In genomic region chr1:110208916-110209650, GRCh38 we compare ENCODE assay signal across 9 cellular contexts. TPM values are rescaled to one million over a fixed set of nuclear protein-coding genes. Genes with fewer than 3 reads are reported as not detected.
DNase-seq lines count a peak whose midpoint lies in the region; ATAC-seq, FAIRE-seq and TF ChIP-seq lines count a peak whose summit lies in the region.
"Had no signal": no experiment of that assay in that cellular context is flagged by ENCODE, and none has a peak within 500 bp of the region (broad histone marks: within the 10 kb centered on the region; RNA-seq: fewer than 3 reads in every experiment).

No MANE protein-coding gene starts in this region.

- peak overlapping the region; percentile 44 for H3K9ac ChIP-seq in keratinocyte (ENCODE audit: control insufficient read depth, extremely low read depth, insufficient read depth, low read length)

- peak; percentile 12 for DNase-seq in activated CD4-positive, alpha-beta T cell treated with anti-CD3 and anti-CD28 coated beads, Interleukin-2, amount 10 ng/mL, durations not matched to agents 7 days and 5 days
- DNase-seq in activated CD4-positive, alpha-beta T cell treated with anti-CD3 and anti-CD28 coated beads for 48 hours: no peak
- DNase-seq in activated CD8-positive, alpha-beta T cell treated with anti-CD3 and anti-CD28 coated beads, Interleukin-2, amount 10 ng/mL, durations not matched to agents 7 days and 5 days: no peak
- DNase-seq in keratinocyte (ENCODE audit: low read depth, low spot score) (no peak), testis (no peak), D721Med (ENCODE audit: insufficient read length, low spot score) (no peak)

- no peak for TF ChIP-seq POLR2A in testis (IDR thresholded peaks at IDR 0.05)

- FAIRE-seq in keratinocyte (lab: Jason Lieb, UNC) (no peak), D721Med (lab: Jason Lieb, UNC) (no peak)

- H3K36me3 Mint-ChIP-seq in activated CD4-positive, alpha-beta T cell treated with anti-CD3 and anti-CD28 coated beads, Interleukin-2, amount 10 ng/mL, durations not matched to agents 7 days and 5 days (ENCODE audit: low read depth): peaks cover 2% of the 10 kb centered on the region
- H3K36me3 Mint-ChIP-seq in activated CD8-positive, alpha-beta T cell treated with anti-CD3 and anti-CD28 coated beads, Interleukin-2, amount 10 ng/mL, durations not matched to agents 7 days and 5 days (ENCODE audit: low read depth): peaks cover 1% of the 10 kb centered on the region

- ATAC-seq in activated CD8-positive, alpha-beta T cell treated with anti-CD3 and anti-CD28 coated beads, Interleukin-2, amount 10 ng/mL, durations not matched to agents 7 days and 5 days: no peak
- no peak for ATAC-seq in HG03520 (IDR thresholded peaks at IDR 0.05; ENCODE audit: unreplicated experiment)
- no peak for ATAC-seq in HG02885 (IDR thresholded peaks at IDR 0.05; ENCODE audit: poor library complexity, unreplicated experiment)

- dilution Hi-C loops in keratinocyte (cut with MboI; ENCODE audit: extremely low pct_ligation_motif_present, low sequenced_read_pairs): no loop called here

- no peaks in the 10 kb centered on the region for H4K20me1 ChIP-seq in keratinocyte (ENCODE audit: control insufficient read depth, extremely low read depth, insufficient read depth, low read length)

- peaks cover 10% of the 10 kb centered on the region for H3K4me1 ChIP-seq in keratinocyte (ENCODE audit: control insufficient read depth, extremely low read depth, insufficient read depth, low read length)
- peaks cover 12% of the 10 kb centered on the region for H3K4me1 ChIP-seq in testis
- H3K4me1 ChIP-seq: foreskin keratinocyte had no signal

- POLR2A ChIA-PET in activated CD4-positive, alpha-beta T cell treated with anti-CD3 and anti-CD28 coated beads, Interleukin-2, amount 10 ng/mL, durations not matched to agents 7 days and 5 days (lab: Charles Lee): no interaction called here
- POLR2A ChIA-PET in activated CD8-positive, alpha-beta T cell treated with anti-CD3 and anti-CD28 coated beads, Interleukin-2, amount 10 ng/mL, durations not matched to agents 7 days and 5 days (lab: Charles Lee): interaction anchor here (0.7 to 7.3 kb wide), 5 partner anchors 17 to 187 kb away, joined by 3 to 69 read pairs (median 3); partner anchors contain the start of gene RBM15

- peak overlapping the region; percentile 84 for H3K4me3 Mint-ChIP-seq in activated CD4-positive, alpha-beta T cell treated with anti-CD3 and anti-CD28 coated beads, Interleukin-2, amount 10 ng/mL, durations not matched to agents 7 days and 5 days
- peak overlapping the region; percentile 80 for H3K4me3 Mint-ChIP-seq in activated CD8-positive, alpha-beta T cell treated with anti-CD3 and anti-CD28 coated beads, Interleukin-2, amount 10 ng/mL, durations not matched to agents 7 days and 5 days

- H3K9me3 Mint-ChIP-seq in activated CD4-positive, alpha-beta T cell treated with anti-CD3 and anti-CD28 coated beads, Interleukin-2, amount 10 ng/mL, durations not matched to agents 7 days and 5 days: no peaks in the 10 kb centered on the region
- no peaks in the 10 kb centered on the region for H3K9me3 Mint-ChIP-seq in activated CD8-positive, alpha-beta T cell treated with anti-CD3 and anti-CD28 coated beads, Interleukin-2, amount 10 ng/mL, durations not matched to agents 7 days and 5 days (ENCODE audit: insufficient read depth)

- H3K27me3 Mint-ChIP-seq in activated CD4-positive, alpha-beta T cell treated with anti-CD3 and anti-CD28 coated beads, Interleukin-2, amount 10 ng/mL, durations not matched to agents 7 days and 5 days: peaks cover 11% of the 10 kb centered on the region
- H3K27me3 Mint-ChIP-seq in activated CD8-positive, alpha-beta T cell treated with anti-CD3 and anti-CD28 coated beads, Interleukin-2, amount 10 ng/mL, durations not matched to agents 7 days and 5 days (ENCODE audit: low read depth): peaks cover 8% of the 10 kb centered on the region

- H3K36me3 ChIP-seq in keratinocyte (ENCODE audit: control insufficient read depth in 2 of 2, extremely low read depth in 1 of 2, insufficient read depth in 2 of 2, low read length in 2 of 2) (no peaks in the 10 kb centered on the region), testis (ENCODE audit: low read depth, missing control alignments) (no peaks in the 10 kb centered on the region)

- H3K4me1 Mint-ChIP-seq in activated CD4-positive, alpha-beta T cell treated with anti-CD3 and anti-CD28 coated beads, Interleukin-2, amount 10 ng/mL, durations not matched to agents 7 days and 5 days: peaks cover 48% of the 10 kb centered on the region
- H3K4me1 Mint-ChIP-seq in activated CD8-positive, alpha-beta T cell treated with anti-CD3 and anti-CD28 coated beads, Interleukin-2, amount 10 ng/mL, durations not matched to agents 7 days and 5 days (ENCODE audit: low read depth): peaks cover 42% of the 10 kb centered on the region

- CTCF ChIA-PET in activated CD4-positive, alpha-beta T cell treated with anti-CD3 and anti-CD28 coated beads, Interleukin-2, amount 10 ng/mL, durations not matched to agents 7 days and 5 days (lab: Charles Lee): interaction anchor here (0.6 to 6.8 kb wide), 10 partner anchors 12 to 293 kb away, joined by 3 to 73 read pairs (median 20); partner anchors contain the start of gene RBM15
- CTCF ChIA-PET in activated CD8-positive, alpha-beta T cell treated with anti-CD3 and anti-CD28 coated beads, Interleukin-2, amount 10 ng/mL, durations not matched to agents 7 days and 5 days (lab: Charles Lee): interaction anchor here (0.7 to 10.7 kb wide), 27 partner anchors 10 to 300 kb away, joined by 3 to 460 read pairs (median 6); partner anchors contain the start of genes LAMTOR5, RBM15 and STRIP1

- TF ChIP-seq CTCF in keratinocyte (optimal IDR thresholded peaks at IDR 0.05 in 1 of 3, IDR thresholded peaks at IDR 0.05 in 1 of 3, conservative IDR thresholded peaks at IDR 0.05 in 1 of 3; ENCODE audit: extremely low read depth in 1 of 3, insufficient read depth in 2 of 3, low read length in 3 of 3) (no peak), testis (IDR thresholded peaks at IDR 0.05) (peak in 1 of 3 experiments; percentile 7), D721Med (IDR thresholded peaks at IDR 0.05; ENCODE audit: insufficient read depth, missing control alignments) (no peak)

- H3K27ac ChIP-seq in keratinocyte (ENCODE audit: control insufficient read depth, insufficient read depth, low read length) (no peak overlapping the region), testis (peak overlapping the region in 1 of 2 donors; percentile 76)
- H3K27ac ChIP-seq: foreskin keratinocyte had no signal

- H3K27ac Mint-ChIP-seq in activated CD4-positive, alpha-beta T cell treated with anti-CD3 and anti-CD28 coated beads, Interleukin-2, amount 10 ng/mL, durations not matched to agents 7 days and 5 days: peak overlapping the region; percentile 96
- peak overlapping the region; percentile 95 for H3K27ac Mint-ChIP-seq in activated CD8-positive, alpha-beta T cell treated with anti-CD3 and anti-CD28 coated beads, Interleukin-2, amount 10 ng/mL, durations not matched to agents 7 days and 5 days

- H3K4me2 ChIP-seq in keratinocyte (ENCODE audit: control insufficient read depth, extremely low read depth, insufficient read depth, low read depth, low read length): peak overlapping the region; percentile 63

- intact Hi-C loops in testis (cut with DNase I; ENCODE audit: low total_unique reads): loop anchor here (5.0 to 10.0 kb wide), 2 partner anchors 103 to 286 kb away; no protein-coding TSS in a partner anchor

- peak overlapping the region; percentile 84 for H2AFZ ChIP-seq in keratinocyte (ENCODE audit: control insufficient read depth, low read length)

- no peaks in the 10 kb centered on the region for H3K9me1 ChIP-seq in keratinocyte (ENCODE audit: control insufficient read depth, extremely low read depth, insufficient read depth, low read length)

- H3K4me3 ChIP-seq in keratinocyte (ENCODE audit: control insufficient read depth in 2 of 3, extremely low read depth in 1 of 3, insufficient read depth in 2 of 3, low read depth in 1 of 3, low read length in 3 of 3): no peak overlapping the region
- H3K4me3 ChIP-seq in testis: peak overlapping the region; percentile 57 to 71

- no peaks in the 10 kb centered on the region for H3K9me3 ChIP-seq in keratinocyte (ENCODE audit: control insufficient read depth, low read depth, low read length)
- H3K9me3 ChIP-seq in testis: no peaks in the 10 kb centered on the region

- WGBS in testis, 2 donors: 36% methylated on average over 7 of the region's 7 CpGs

- no peaks in the 10 kb centered on the region for H3K79me2 ChIP-seq in keratinocyte (ENCODE audit: control insufficient read depth, insufficient read depth, low read length)

- H3K27me3 ChIP-seq in keratinocyte (ENCODE audit: control insufficient read depth, extremely low read depth, insufficient read depth, low read length) (no peaks in the 10 kb centered on the region), testis (no peaks in the 10 kb centered on the region)

RNA-seq across cellular contexts. Expression of gene KCNC4, which starts 1.0 kb away (rescaled TPM):
- total RNA-seq in activated CD4-positive, alpha-beta T cell treated with anti-CD3 and anti-CD28 coated beads, Interleukin-2, amount 10 ng/mL, durations not matched to agents 7 days and 5 days: 1 to 10 TPM; 7.1 to 8.2 TPM
- 1 to 10 TPM; 7.5 to 8.3 TPM for total RNA-seq in activated CD8-positive, alpha-beta T cell treated with anti-CD3 and anti-CD28 coated beads, Interleukin-2, amount 10 ng/mL, durations not matched to agents 7 days and 5 days
- polyA plus RNA-seq in keratinocyte (1.3 to 2.8 TPM (median 2.2 TPM) in 3 replicates), testis (ENCODE audit: insufficient read depth, low read depth, low replicate concordance) (9.5 TPM)
- polyA plus RNA-seq in keratinocyte (2011; ENCODE audit: low read depth): 1.2 TPM
- 1.8 and 2.4 TPM in 2 replicates for polyA plus RNA-seq in keratinocyte (2011; cell fraction: cytosol; rRNA removed)
- 7.5 and 8.0 TPM in 2 replicates for polyA plus RNA-seq in keratinocyte (2011; cell fraction: nucleus; rRNA removed)
- polyA plus RNA-seq in keratinocyte (2012; ENCODE audit: low replicate concordance): 1.8 and 4.9 TPM in 2 replicates
- polyA minus RNA-seq in keratinocyte: 3.7 to 11.0 TPM (median 4.6 TPM) in 3 replicates
- polyA minus RNA-seq in keratinocyte (2011; cell fraction: cytosol; rRNA and poly(A)+ RNA removed): 4.4 TPM
- 4.9 and 5.7 TPM in 2 replicates for polyA minus RNA-seq in keratinocyte (2011; cell fraction: nucleus; rRNA and poly(A)+ RNA removed)
- 10 to 100 TPM; 21.7 to 24.8 TPM for total RNA-seq in testis

RNA-seq across cellular contexts. Expression of gene SLC6A17, which starts 58.8 kb away (rescaled TPM):
- total RNA-seq in activated CD4-positive, alpha-beta T cell treated with anti-CD3 and anti-CD28 coated beads, Interleukin-2, amount 10 ng/mL, durations not matched to agents 7 days and 5 days: not detected
- not detected for total RNA-seq in activated CD8-positive, alpha-beta T cell treated with anti-CD3 and anti-CD28 coated beads, Interleukin-2, amount 10 ng/mL, durations not matched to agents 7 days and 5 days
- polyA plus RNA-seq in keratinocyte (0.07 to 0.25 TPM (median 0.13 TPM) in 3 replicates), testis (ENCODE audit: insufficient read depth, low read depth, low replicate concordance) (3.6 TPM)
- not detected for polyA plus RNA-seq in keratinocyte (2011; ENCODE audit: low read depth)
- polyA plus RNA-seq in keratinocyte (2011; cell fraction: cytosol; rRNA removed): 0.04 and 0.25 TPM in 2 replicates
- polyA plus RNA-seq in keratinocyte (2011; cell fraction: nucleus; rRNA removed): 0.24 and 0.33 TPM in 2 replicates
- 0.06 and 0.14 TPM in 2 replicates for polyA plus RNA-seq in keratinocyte (2012; ENCODE audit: low replicate concordance)
- polyA minus RNA-seq in keratinocyte: 0.13 to 0.32 TPM (median 0.26 TPM) in 3 replicates
- 2.9 TPM for polyA minus RNA-seq in keratinocyte (2011; cell fraction: cytosol; rRNA and poly(A)+ RNA removed)
- polyA minus RNA-seq in keratinocyte (2011; cell fraction: nucleus; rRNA and poly(A)+ RNA removed): 0.53 and 0.54 TPM in 2 replicates
- 1 to 10 TPM; 4.5 to 5.3 TPM for total RNA-seq in testis

Comparison
In these comparisons a context has a peak if more than half of its experiments do, and no peak if none do; other contexts are left out.
1. H3K4me3 ChIP-seq: peak in testis (2 of 2); none in keratinocyte (0 of 3).
2. RNA of gene SLC6A17, which starts 58.8 kb away (total RNA-seq): 4.5 to 5.3 TPM in testis; not detected in activated CD4-positive, alpha-beta T cell treated with anti-CD3 and anti-CD28 coated beads, Interleukin-2, amount 10 ng/mL, durations not matched to agents 7 days and 5 days and not detected in activated CD8-positive, alpha-beta T cell treated with anti-CD3 and anti-CD28 coated beads, Interleukin-2, amount 10 ng/mL, durations not matched to agents 7 days and 5 days; every median in the first group is over 4 times any median in the second.